In genomic region chr6:22129751-22130150, GRCh38 we compare ENCODE assay signal across 8 cellular contexts.
"Had no signal": no experiment of that assay in that cellular context is flagged by ENCODE, and none has a peak within 500 bp of the region (broad histone marks: within the 10 kb centered on the region; RNA-seq: fewer than 3 reads in every experiment).

No MANE protein-coding gene starts in this region.

- H3K27ac Mint-ChIP-seq: HFFc6 had no signal

- H3K4me1 ChIP-seq: HAP-1 had no signal

- H3K9me3 ChIP-seq: HAP-1 had no signal

- H3K4me3 Mint-ChIP-seq: HFFc6 had no signal

- H3K36me3 ChIP-seq: HAP-1 had no signal

- ATAC-seq: HCT116, K562 had no signal

- FAIRE-seq: HTR-8/SVneo, K562 had no signal

- H3K4me3 ChIP-seq: HAP-1, K562 had no signal

- DNase-seq: GOT3, H7, HFFc6, IMR-90 had no signal
